ENCODE assay signal across 8 cellular contexts in the genomic region with DNA sequence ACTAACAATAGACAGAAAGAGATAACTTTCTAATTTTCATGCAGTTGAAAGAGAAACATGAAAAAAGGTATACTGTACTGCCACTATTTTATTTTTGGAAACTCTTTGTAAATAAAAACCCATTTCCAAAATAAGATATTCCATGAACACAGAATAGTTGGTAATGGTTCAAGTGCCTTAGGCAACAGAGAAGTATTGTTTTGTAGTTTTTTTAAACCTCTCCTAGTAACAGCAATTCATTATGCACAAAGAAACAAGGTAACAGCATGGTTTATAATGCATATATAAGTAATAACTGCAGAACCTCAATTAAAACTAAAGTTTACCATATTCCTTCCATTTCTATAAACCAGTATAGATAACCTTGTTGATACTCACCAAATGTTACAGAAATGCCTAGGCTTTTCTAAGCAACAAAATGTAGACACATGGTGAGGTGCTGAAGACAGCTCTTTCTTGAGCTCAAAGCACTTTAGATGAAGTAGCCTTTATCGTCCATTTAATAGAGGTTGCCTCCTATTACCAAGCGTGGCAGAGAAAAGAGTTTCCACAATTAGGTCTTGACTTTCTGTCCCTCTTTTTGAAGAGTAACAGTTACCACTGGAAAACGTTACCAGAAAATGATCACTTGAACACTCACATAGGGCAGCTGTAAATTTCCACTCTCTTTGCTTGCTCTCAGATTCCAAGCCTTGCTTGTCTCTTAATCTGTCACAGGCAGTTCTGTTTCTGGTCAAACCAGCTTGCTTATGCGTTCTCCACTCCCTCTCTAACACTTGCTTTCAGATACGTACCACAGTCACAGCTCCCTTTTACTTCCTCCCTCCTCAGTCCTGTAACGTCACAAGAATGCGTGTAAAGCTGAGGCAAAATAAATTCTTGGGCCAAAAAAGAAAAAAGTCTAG. TPM values are rescaled to one million over a fixed set of nuclear protein-coding genes. Genes with fewer than 3 reads are reported as not detected.
DNase-seq lines count a peak whose midpoint lies in the region; ATAC-seq and TF ChIP-seq lines count a peak whose summit lies in the region.

No MANE protein-coding gene starts in this region.

- no peaks in the 10 kb centered on the region for H3K4me1 ChIP-seq in testis

- TF ChIP-seq POLR2A in testis (IDR thresholded peaks at IDR 0.05): no peak

- H3K36me3 ChIP-seq in testis (ENCODE audit: low read depth, missing control alignments): no peaks in the 10 kb centered on the region

- peak overlapping the region; percentile 46 to 80 for H3K27ac ChIP-seq in testis

- 29 to 30% methylated on average over 7 of the region's 7 CpGs for WGBS in testis, 2 donors

- H3K9me3 ChIP-seq in testis: no peaks in the 10 kb centered on the region

- intact Hi-C loops in testis (cut with DNase I; ENCODE audit: low total_unique reads): no loop called here

- no peak for TF ChIP-seq CTCF in testis (IDR thresholded peaks at IDR 0.05)

- no peaks in the 10 kb centered on the region for H3K27me3 ChIP-seq in testis

- in situ Hi-C loops in G401 (cut with HindIII; ENCODE audit: low sequenced_read_pairs): no loop called here

- peak; percentile 69 for ATAC-seq in HG03432 (IDR thresholded peaks at IDR 0.05; ENCODE audit: unreplicated experiment)
- ATAC-seq in left lobe of liver: peak; percentile 58

- DNase-seq in G401 (ENCODE audit: low spot score) (peak; percentile 58), brain pericyte (ENCODE audit: low read depth, low spot score) (peak; percentile 1), left lobe of liver (ENCODE audit: low spot score) (no peak), testis (peak; percentile 36), cerebellum (ENCODE audit: low spot score) (no peak), COLO829 (ENCODE audit: low spot score) (no peak)
- DNase-seq in NK-92 treated with Interleukin-12 subunit alpha and Interleukin-12 subunit beta, amount 100 ng/mL, for 24 hours (lab: John Stamatoyannopoulos, UW): no peak

- peak overlapping the region; percentile 12 to 23 for H3K4me3 ChIP-seq in testis

RNA-seq across cellular contexts. Expression of gene CAB39L, which starts 42.9 kb away (rescaled TPM):
- 22.2 and 42.4 TPM in 2 replicates for total RNA-seq in G401 (2014; rRNA removed; shearing (Covaris generic))
- total RNA-seq in left lobe of liver (2.4 TPM), testis (10 to 100 TPM; 23.2 to 26.0 TPM), cerebellum (19.7 TPM)
- polyA plus RNA-seq in testis (ENCODE audit: insufficient read depth, low read depth, low replicate concordance): 46.9 TPM

RNA-seq across cellular contexts. Expression of gene SETDB2, which starts 43.1 kb away (rescaled TPM):
- total RNA-seq in G401 (2014; rRNA removed; shearing (Covaris generic)): 14.9 and 15.8 TPM in 2 replicates
- total RNA-seq in left lobe of liver (4.9 TPM), testis (10 to 100 TPM; 29.3 to 33.7 TPM), cerebellum (17.0 TPM)
- polyA plus RNA-seq in testis (ENCODE audit: insufficient read depth, low read depth, low replicate concordance): 19.0 TPM

Comparison
In these comparisons a context has a peak if more than half of its experiments do, and no peak if none do; other contexts are left out.
1. DNase-seq: peak in G401 (single experiment), brain pericyte (single experiment) and testis (single experiment); none in left lobe of liver (single experiment), cerebellum (single experiment), NK-92 treated with Interleukin-12 subunit alpha and Interleukin-12 subunit beta, amount 100 ng/mL, for 24 hours (single experiment) and COLO829 (single experiment).